In the genomic region with DNA sequence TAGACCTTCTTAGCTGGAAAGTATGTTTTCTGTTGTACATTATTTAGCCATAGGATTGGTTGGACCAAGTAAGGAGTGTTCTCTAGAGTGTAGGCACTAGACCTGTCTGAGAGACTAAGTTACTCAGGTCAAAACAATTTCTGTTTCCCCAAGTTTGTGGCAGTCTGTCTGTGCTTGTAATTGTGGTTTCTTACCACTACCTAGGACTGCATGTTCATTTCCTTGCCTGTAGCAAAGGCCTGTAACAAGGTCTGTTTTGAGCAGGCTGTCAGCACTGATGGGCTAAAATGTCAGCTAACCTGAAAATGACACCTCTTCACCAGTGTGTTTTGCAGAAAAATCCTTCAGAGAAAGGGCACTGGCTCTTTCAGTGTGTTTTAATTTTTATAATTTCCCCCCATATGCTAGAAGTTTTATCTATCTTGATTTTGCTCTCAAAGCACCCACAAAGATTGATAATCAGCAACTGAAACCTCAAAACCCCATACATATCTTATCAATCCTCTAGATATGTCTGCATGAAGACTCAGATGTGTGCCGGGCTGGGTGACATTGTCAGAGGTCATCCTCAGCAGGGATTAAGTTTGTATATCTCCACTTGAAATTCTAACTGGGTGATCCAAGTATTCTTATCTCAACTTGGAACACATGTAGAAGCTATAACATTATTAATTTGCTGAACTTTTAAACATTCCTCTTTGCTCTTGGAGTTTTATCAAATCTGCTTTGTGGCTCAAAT, we compare ENCODE assay signal across 1 cellular context.
TF ChIP-seq lines count a peak whose summit lies in the region.

No MANE protein-coding gene starts in this region.

TF ChIP-seq in GM12878, 131 proteins besides CTCF, POLR2A, EP300 and RAD21:
- TF ChIP-seq MYB (IDR thresholded peaks at IDR 0.05; ENCODE audit: borderline replicate concordance, low read depth, low read length) (no peak), MLLT1 (IDR thresholded peaks at IDR 0.05) (no peak)
